ENCODE assay signal across 8 cellular contexts in the genomic region with DNA sequence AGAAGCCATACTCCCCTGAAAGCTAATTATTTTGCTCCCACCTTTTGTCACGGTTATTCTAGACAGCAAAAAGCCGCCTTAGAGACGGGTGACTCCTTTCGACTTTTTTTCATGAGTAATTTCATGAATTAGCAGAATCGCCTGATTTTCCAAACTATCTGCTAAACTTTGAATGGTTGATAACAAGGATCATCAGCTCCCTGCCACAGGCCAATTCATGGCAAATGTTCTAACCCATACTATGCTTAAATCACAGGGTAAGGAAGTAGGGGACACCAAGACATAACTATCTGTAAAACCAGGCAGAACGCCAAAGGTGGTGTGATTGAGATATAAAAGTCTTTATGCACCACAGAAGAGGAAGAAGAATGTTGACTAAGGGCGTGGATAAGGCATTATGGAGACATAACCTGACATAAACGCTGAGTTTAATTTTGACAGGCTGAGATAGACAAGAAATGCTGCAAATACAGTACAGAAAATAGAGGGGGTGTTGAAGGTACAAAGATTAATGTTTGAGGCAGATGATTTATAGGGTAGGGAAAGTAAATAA. TPM values are rescaled to one million over a fixed set of nuclear protein-coding genes. Genes with fewer than 3 reads are reported as not detected.
A peak's percentile ranks its signal among the peaks of the same experiment; 100 is the strongest.
DNase-seq lines count a peak whose midpoint lies in the region; TF ChIP-seq lines count a peak whose summit lies in the region.

No MANE protein-coding gene starts in this region.

- H3K9ac ChIP-seq in adipocyte (ENCODE audit: low read length), result peak overlapping the region; percentile 89
- peak overlapping the region in 1 of 2 donors; percentile 39 for H3K9ac ChIP-seq in liver (ENCODE audit: low read depth in 1 of 2, low read length in 2 of 2)

- peaks cover 19% of the 10 kb centered on the region for H3K4me1 ChIP-seq in adipocyte (ENCODE audit: control insufficient read depth, insufficient read depth, low read length)
- H3K4me1 ChIP-seq in liver (ENCODE audit: control insufficient read depth in 4 of 4, insufficient read depth in 4 of 4, low read length in 3 of 4), result peaks cover 2 to 19% (median 10%) of the 10 kb centered on the region in 4 donors
- peaks cover 0 to 9% (median 0%) of the 10 kb centered on the region in 4 donors for H3K4me1 ChIP-seq in tibial artery

- TF ChIP-seq CTCF in LNCaP clone FGC (IDR thresholded peaks at IDR 0.05; ENCODE audit: control insufficient read depth, extremely low read depth, insufficient read depth) (no peak), liver (IDR thresholded peaks at IDR 0.05; ENCODE audit: low read depth, low read length, missing input control) (no peak), tibial artery (IDR thresholded peaks at IDR 0.05) (no peak)

- TF ChIP-seq RAD21 in liver (IDR thresholded peaks at IDR 0.05), result no peak

- WGBS in liver, result 25% methylated on average over 8 of the region's 8 CpGs

- H3K9me3 ChIP-seq in adipocyte (ENCODE audit: control insufficient read depth, low read length) (no peaks in the 10 kb centered on the region), liver (ENCODE audit: control insufficient read depth in 4 of 4, low read length in 3 of 4) (no peaks in the 10 kb centered on the region), tibial artery (no peaks in the 10 kb centered on the region)

- DNase-seq in DMS53 (lab: John Stamatoyannopoulos, UW) (peak; percentile 50), LNCaP clone FGC (ENCODE audit: low read depth) (peak; percentile 52), adipocyte (ENCODE audit: low read depth) (peak; percentile 18), tibial artery (no peak), kidney glomerular epithelial cell (lab: John Stamatoyannopoulos, UW) (no peak), occipital lobe (lab: John Stamatoyannopoulos, UW) (no peak)
- DNase-seq in activated effector memory CD4-positive, alpha-beta T cell treated with Interleukin-2 at 50 U/mL for 16 hours, result no peak

- peak overlapping the region; percentile 68 to 81 for H3K27ac ChIP-seq in liver (ENCODE audit: low read depth in 1 of 2, low read length in 2 of 2)
- peak overlapping the region in 1 of 2 donors; percentile 80 for H3K27ac ChIP-seq in tibial artery

- intact Hi-C loops in tibial artery (cut with DNase I; ENCODE audit: low total_unique reads), result no loop called here

- H3K4me3 ChIP-seq in LNCaP clone FGC (ENCODE audit: low read depth, low read length) (peak overlapping the region; percentile 80), adipocyte (ENCODE audit: low read length) (peak overlapping the region; percentile 91), liver (ENCODE audit: low read depth in 1 of 3, low read length in 3 of 3) (peak overlapping the region; percentile 80 to 86 (median 83)), tibial artery (peak overlapping the region; percentile 68 to 79)

- H3K36me3 ChIP-seq in adipocyte (ENCODE audit: control insufficient read depth, insufficient read depth, low read length, severe bottlenecking) (no peaks in the 10 kb centered on the region), liver (ENCODE audit: control insufficient read depth in 4 of 4, insufficient read depth in 3 of 4, low read depth in 1 of 4, low read length in 3 of 4) (no peaks in the 10 kb centered on the region), tibial artery (no peaks in the 10 kb centered on the region)

- H3K27me3 ChIP-seq in adipocyte (replicated peaks; ENCODE audit: control insufficient read depth, insufficient read depth, low read length) (no peaks in the 10 kb centered on the region), liver (ENCODE audit: control insufficient read depth in 4 of 4, insufficient read depth in 4 of 4, low read length in 3 of 4) (no peaks in the 10 kb centered on the region), tibial artery (no peaks in the 10 kb centered on the region)

TF ChIP-seq in liver, 16 proteins besides CTCF, POLR2A, EP300 and RAD21:
- no peak for TF ChIP-seq FOXA2 (IDR thresholded peaks at IDR 0.05)
- TF ChIP-seq RXRA (IDR thresholded peaks at IDR 0.05), result peak in 1 of 2 donors; percentile 2
- no peak for TF ChIP-seq TAF1 (conservative IDR thresholded peaks at IDR 0.05)
TF ChIP-seq in liver: peak in this region for 1.

RNA-seq across cellular contexts. Expression of a gene that starts 0.9 kb away (rescaled TPM):
- total RNA-seq in liver, result 10 to 100 TPM; 28.7 to 58.5 TPM
- polyA plus RNA-seq in liver, result 1 to 10 TPM; 3.4 to 6.6 TPM
- total RNA-seq in occipital lobe, result 148 TPM

RNA-seq across cellular contexts. Expression of a gene that starts 57.8 kb away (rescaled TPM):
- total RNA-seq in liver, result under 1 TPM; under 0.01 to 0.05 TPM
- under 1 TPM in 1 of 2 donors, not detected in 1; 0.01 TPM for polyA plus RNA-seq in liver
- total RNA-seq in occipital lobe, result 30.6 TPM

Comparison
In these comparisons a context has a peak if more than half of its experiments do, and no peak if none do; other contexts are left out.
1. DNase-seq: peak in DMS53 (single experiment), LNCaP clone FGC (single experiment) and adipocyte (single experiment); none in tibial artery (0 of 2), activated effector memory CD4-positive, alpha-beta T cell treated with Interleukin-2 at 50 U/mL for 16 hours (single experiment), kidney glomerular epithelial cell (single experiment) and occipital lobe (single experiment).
2. RNA of a gene that starts 57.8 kb away (total RNA-seq): 30.6 TPM in occipital lobe (single experiment); under 0.01 to 0.05 TPM in liver; every median in the first group is over 10 times any median in the second.
3. Peak in every context shown above with its lines, with median percentiles within 50 percentile points of each other: H3K4me3 ChIP-seq.